In genomic region chr14:58426819-58427288, GRCh38 we compare ENCODE assay signal across 8 cellular contexts. TPM values are rescaled to one million over a fixed set of nuclear protein-coding genes. Genes with fewer than 3 reads are reported as not detected.
DNase-seq lines count a peak whose midpoint lies in the region; ATAC-seq, FAIRE-seq and TF ChIP-seq lines count a peak whose summit lies in the region.

No MANE protein-coding gene starts in this region.

- TF ChIP-seq RAD21 in liver (IDR thresholded peaks at IDR 0.05) = no peak

- no peaks in the 10 kb centered on the region for H3K9me3 Mint-ChIP-seq in chondrocyte (ENCODE audit: low read depth)

- peaks cover 2 to 8% (median 3%) of the 10 kb centered on the region in 4 donors for H3K36me3 ChIP-seq in liver (ENCODE audit: control insufficient read depth in 4 of 4, insufficient read depth in 3 of 4, low read depth in 1 of 4, low read length in 3 of 4)

- peak; percentile 38 for DNase-seq in GM18507 (ENCODE audit: extremely low spot score, insufficient read length, low read depth)
- peak; percentile 48 for DNase-seq in NCI-H226
- peak; percentile 26 to 27 for DNase-seq in activated CD4-positive, alpha-beta T cell treated with anti-CD3 and anti-CD28 coated beads for 24 hours (ENCODE audit: low read depth in 2 of 2)
- no peak for DNase-seq in chondrocyte (ENCODE audit: low spot score)
- peak; percentile 46 for DNase-seq in stimulated activated CD4-positive, alpha-beta T cell treated with anti-CD3 and anti-CD28 coated beads, Interleukin-4, amount 100 ng/mL, for 1 hour
- no peak for DNase-seq in cortex of kidney (lab: John Stamatoyannopoulos, UW)

- peak overlapping the region; percentile 87 to 97 for H3K27ac ChIP-seq in liver (ENCODE audit: low read depth in 1 of 2, low read length in 2 of 2)

- peak overlapping the region; percentile 80 for H3K4me3 Mint-ChIP-seq in chondrocyte (ENCODE audit: unreplicated experiment)

- H3K4me1 ChIP-seq in liver (ENCODE audit: control insufficient read depth in 4 of 4, insufficient read depth in 4 of 4, low read length in 3 of 4) = peaks cover 3 to 21% (median 14%) of the 10 kb centered on the region in 4 donors

- no peaks in the 10 kb centered on the region for H3K9me3 ChIP-seq in liver (ENCODE audit: control insufficient read depth in 4 of 4, low read length in 3 of 4)

- peak; percentile 28 for ATAC-seq in HG02981 (IDR thresholded peaks at IDR 0.05; ENCODE audit: unreplicated experiment)

- H3K27me3 Mint-ChIP-seq in chondrocyte (ENCODE audit: low read depth) = no peaks in the 10 kb centered on the region

- under 1% methylated on average over 31 of the region's 31 CpGs for WGBS in liver

- TF ChIP-seq CTCF in chondrocyte (IDR thresholded peaks at IDR 0.05) (no peak), liver (IDR thresholded peaks at IDR 0.05; ENCODE audit: low read depth, low read length, missing input control) (no peak)

- H3K9ac ChIP-seq in liver (ENCODE audit: low read depth in 1 of 2, low read length in 2 of 2) = peak overlapping the region; percentile 74 to 100

- H3K36me3 Mint-ChIP-seq in chondrocyte (ENCODE audit: low read depth) = no peaks in the 10 kb centered on the region

- H3K27ac Mint-ChIP-seq in chondrocyte (ENCODE audit: unreplicated experiment) = peak overlapping the region; percentile 92

- H3K4me1 Mint-ChIP-seq in chondrocyte (ENCODE audit: low read depth) = peaks cover 34% of the 10 kb centered on the region

- no peak for FAIRE-seq in GM18507 (lab: Jason Lieb, UNC)

- no peaks in the 10 kb centered on the region for H3K27me3 ChIP-seq in liver (ENCODE audit: control insufficient read depth in 4 of 4, insufficient read depth in 4 of 4, low read length in 3 of 4)

- H3K4me3 ChIP-seq in liver (ENCODE audit: low read depth in 1 of 3, low read length in 3 of 3) = peak overlapping the region; percentile 67 to 100 (median 96)

TF ChIP-seq in liver, 16 proteins besides CTCF, POLR2A, EP300 and RAD21:
- no peak for TF ChIP-seq YY1 (IDR thresholded peaks at IDR 0.05)
- TF ChIP-seq SP1 (IDR thresholded peaks at IDR 0.05) = no peak
- TF ChIP-seq NR2F2 (IDR thresholded peaks at IDR 0.05) = no peak

RNA-seq across cellular contexts. Expression of gene TIMM9, which starts 0.5 kb away (rescaled TPM):
- total RNA-seq in chondrocyte (27.5 to 32.4 TPM (median 32.4 TPM) in 3 replicates), liver (10 to 100 TPM in 1 of 2 donors, 1 to 10 TPM in 1; 8.4 to 14.5 TPM)
- polyA plus RNA-seq in liver = 10 to 100 TPM; 20.2 to 38.1 TPM

RNA-seq across cellular contexts. Expression of gene KIAA0586, which starts 0.7 kb away (rescaled TPM):
- total RNA-seq in chondrocyte (14.0 to 25.6 TPM (median 14.5 TPM) in 3 replicates), liver (10 to 100 TPM in 1 of 2 donors, 1 to 10 TPM in 1; 9.9 to 18.2 TPM)
- 1 to 10 TPM; 3.6 to 5.8 TPM for polyA plus RNA-seq in liver

RNA-seq across cellular contexts. Expression of gene TOMM20L, which starts 31.1 kb away (rescaled TPM):
- total RNA-seq in chondrocyte = not detected in 3 replicates
- total RNA-seq in liver = not detected
- polyA plus RNA-seq in liver = not detected

Comparison
In these comparisons a context has a peak if more than half of its experiments do, and no peak if none do; other contexts are left out.
1. DNase-seq: peak in GM18507 (single experiment), NCI-H226 (single experiment), activated CD4-positive, alpha-beta T cell treated with anti-CD3 and anti-CD28 coated beads for 24 hours (2 of 2) and stimulated activated CD4-positive, alpha-beta T cell treated with anti-CD3 and anti-CD28 coated beads, Interleukin-4, amount 100 ng/mL, for 1 hour (single experiment); none in chondrocyte (single experiment) and cortex of kidney (single experiment).